Comparison of ENCODE assay signal across 15 cellular contexts in the genomic region with DNA sequence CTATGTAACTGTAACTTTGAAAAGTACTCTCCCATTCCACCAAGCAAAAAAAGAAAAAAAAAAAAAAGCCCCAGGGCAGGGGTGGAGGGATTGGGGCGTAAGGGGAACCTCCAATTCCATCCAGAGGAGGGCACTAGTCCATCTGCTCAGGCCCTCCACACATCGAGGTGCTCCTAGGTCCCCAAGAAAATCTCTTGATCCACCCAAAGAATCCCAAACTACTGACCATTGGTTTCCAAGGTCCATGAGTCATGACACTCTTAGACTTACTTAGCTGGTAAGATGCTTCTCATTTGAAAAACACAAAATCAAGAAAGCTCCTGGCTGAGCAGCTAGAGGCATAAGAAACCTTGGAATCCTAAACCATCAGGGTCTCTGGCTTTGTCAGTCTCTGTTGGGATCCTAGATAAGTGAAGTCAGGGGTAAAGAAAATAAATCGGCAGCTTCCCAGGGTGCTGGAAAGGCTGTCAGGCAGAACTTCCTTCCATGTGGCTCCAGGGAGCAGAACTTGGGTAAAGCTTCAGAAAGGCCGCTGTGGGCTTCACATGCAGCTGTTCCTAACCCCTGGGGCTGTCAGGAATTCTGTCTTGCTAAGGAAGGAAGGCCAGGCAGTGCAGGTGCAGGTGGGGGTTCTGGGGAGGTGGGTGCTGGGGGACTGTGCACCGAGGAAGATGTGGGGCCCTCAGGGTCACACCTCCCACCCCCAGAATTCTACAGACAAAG. TPM values are rescaled to one million over a fixed set of nuclear protein-coding genes. Genes with fewer than 3 reads are reported as not detected.
DNase-seq lines count a peak whose midpoint lies in the region; ATAC-seq, FAIRE-seq and TF ChIP-seq lines count a peak whose summit lies in the region.
"Had no signal": no experiment of that assay in that cellular context is flagged by ENCODE, and none has a peak within 500 bp of the region (broad histone marks: within the 10 kb centered on the region; RNA-seq: fewer than 3 reads in every experiment).

No MANE protein-coding gene starts in this region.

- peaks cover 21% of the 10 kb centered on the region for H3K4me1 ChIP-seq in DND-41 (ENCODE audit: insufficient read depth, low read length)
- H3K4me1 ChIP-seq: parathyroid adenoma had no signal

- H3K27ac ChIP-seq in DND-41 (ENCODE audit: low read length) (no peak overlapping the region), WERI-Rb-1 (no peak overlapping the region)
- H3K27ac ChIP-seq: parathyroid adenoma, thoracic aorta had no signal

- H4K20me1 ChIP-seq in DND-41 (ENCODE audit: insufficient read depth, low read length), result no peaks in the 10 kb centered on the region

- DNase-seq in DND-41 (no peak), GM18507 (ENCODE audit: extremely low spot score, insufficient read length, low read depth) (no peak), WERI-Rb-1 (no peak), myocyte (ENCODE audit: low read depth) (peak; percentile 36), NCI-H1048 (lab: John Stamatoyannopoulos, UW) (no peak), NCI-H1694 (lab: John Stamatoyannopoulos, UW) (no peak), NK-92 (lab: John Stamatoyannopoulos, UW; ENCODE audit: unreplicated experiment) (no peak)
- no peak for DNase-seq in activated naive CD8-positive, alpha-beta T cell treated with anti-CD3 and anti-CD28 coated beads for 36 hours
- DNase-seq: EL, HCEC 1CT, NCI-H1092 had no signal

- H2AFZ ChIP-seq in DND-41 (ENCODE audit: low read depth, low read length), result no peak overlapping the region
- H2AFZ ChIP-seq: parathyroid adenoma had no signal

- H3K4me2 ChIP-seq in DND-41 (ENCODE audit: insufficient read depth, low read length), result no peak overlapping the region

- H3K9me3 ChIP-seq in DND-41 (ENCODE audit: insufficient read depth, low read length, severe bottlenecking), result no peaks in the 10 kb centered on the region
- H3K9me3 ChIP-seq in WERI-Rb-1 (ENCODE audit: severe bottlenecking), result no peaks in the 10 kb centered on the region
- H3K9me3 ChIP-seq: thoracic aorta had no signal

- no peaks in the 10 kb centered on the region for H3K36me3 ChIP-seq in DND-41 (ENCODE audit: insufficient read depth, low read length)
- no peaks in the 10 kb centered on the region for H3K36me3 ChIP-seq in WERI-Rb-1
- H3K36me3 ChIP-seq: thoracic aorta had no signal

- H3K4me3 Mint-ChIP-seq in activated naive CD8-positive, alpha-beta T cell treated with anti-CD3 and anti-CD28 coated beads for 36 hours, result no peak overlapping the region

- H3K27me3 ChIP-seq in DND-41 (ENCODE audit: insufficient read depth, low read length, poor library complexity) (no peaks in the 10 kb centered on the region), WERI-Rb-1 (ENCODE audit: insufficient read depth, low read depth, severe bottlenecking) (no peaks in the 10 kb centered on the region)

- ATAC-seq in DND-41 (ENCODE audit: insufficient read depth, low read depth), result no peak
- ATAC-seq: Panc1 had no signal

- H3K27ac Mint-ChIP-seq in activated naive CD8-positive, alpha-beta T cell treated with anti-CD3 and anti-CD28 coated beads for 36 hours, result no peak overlapping the region

- peak; percentile 42 for FAIRE-seq in GM18507 (lab: Jason Lieb, UNC)
- FAIRE-seq: TTC549 had no signal

- H3K36me3 Mint-ChIP-seq in activated naive CD8-positive, alpha-beta T cell treated with anti-CD3 and anti-CD28 coated beads for 36 hours, result no peaks in the 10 kb centered on the region

- peak; percentile 32 for TF ChIP-seq CTCF in DND-41 (IDR thresholded peaks at IDR 0.05; ENCODE audit: borderline replicate concordance, extremely low read depth, low read length, poor library complexity, severe bottlenecking)
- peak; percentile 26 for TF ChIP-seq CTCF in WERI-Rb-1 (IDR thresholded peaks at IDR 0.05; ENCODE audit: low read depth, low read length)

- H3K4me3 ChIP-seq in DND-41 (ENCODE audit: low read depth in 1 of 2, low read length in 2 of 2) (no peak overlapping the region), WERI-Rb-1 (ENCODE audit: low read depth, low read length) (no peak overlapping the region)
- H3K4me3 ChIP-seq: thoracic aorta had no signal

- no peaks in the 10 kb centered on the region for H3K9me3 Mint-ChIP-seq in activated naive CD8-positive, alpha-beta T cell treated with anti-CD3 and anti-CD28 coated beads for 36 hours

- peaks cover 31% of the 10 kb centered on the region for H3K4me1 Mint-ChIP-seq in activated naive CD8-positive, alpha-beta T cell treated with anti-CD3 and anti-CD28 coated beads for 36 hours

- no peak overlapping the region for H3K9ac ChIP-seq in DND-41 (ENCODE audit: low read depth, low read length)
- H3K9ac ChIP-seq: parathyroid adenoma had no signal

- no peaks in the 10 kb centered on the region for H3K79me2 ChIP-seq in DND-41 (ENCODE audit: insufficient read depth, low read length)
- H3K79me2 ChIP-seq: parathyroid adenoma had no signal

- H3K27me3 Mint-ChIP-seq in activated naive CD8-positive, alpha-beta T cell treated with anti-CD3 and anti-CD28 coated beads for 36 hours, result no peaks in the 10 kb centered on the region

RNA-seq across cellular contexts. Expression of a gene that starts 49.4 kb away (rescaled TPM):
- 0.99 and 1.2 TPM in 2 replicates for total RNA-seq in myocyte
- polyA plus RNA-seq in myocyte (2012), result 0.19 TPM
- 1 to 10 TPM; 7.0 to 7.1 TPM for total RNA-seq in activated naive CD8-positive, alpha-beta T cell treated with anti-CD3 and anti-CD28 coated beads for 36 hours
